Comparison of ENCODE assay signal across 16 cellular contexts in genomic region chr19:5870986-5871394, GRCh38. TPM values are rescaled to one million over a fixed set of nuclear protein-coding genes. Genes with fewer than 3 reads are reported as not detected.
DNase-seq lines count a peak whose midpoint lies in the region; ATAC-seq and TF ChIP-seq lines count a peak whose summit lies in the region.
"Had no signal": no experiment of that assay in that cellular context is flagged by ENCODE, and none has a peak within 500 bp of the region (broad histone marks: within the 10 kb centered on the region; RNA-seq: fewer than 3 reads in every experiment).

No MANE protein-coding gene starts in this region.

- TF ChIP-seq POLR2A in heart left ventricle (IDR thresholded peaks at IDR 0.05) = no peak

- WGBS in heart left ventricle, 4 donors = 61 to 65% (median 63%) methylated on average over 12 of the region's 12 CpGs
- 69% methylated on average over 12 of the region's 12 CpGs for WGBS in hepatocyte (ENCODE audit: low lambda C conversion rate, missing lambda C conversion rate)
- no CpG with 5 or more reads among the region's 12 CpGs for WGBS in trophoblast cell (ENCODE audit: extremely low coverage, insufficient coverage, insufficient read length)

- H3K18ac ChIP-seq in trophoblast cell (ENCODE audit: low read length) = no peak overlapping the region

- no peaks in the 10 kb centered on the region for H3K9me2 ChIP-seq in hepatocyte (replicated peaks; ENCODE audit: insufficient read depth)

- H3K4me3 ChIP-seq in heart left ventricle = no peak overlapping the region
- H3K4me3 ChIP-seq in hepatocyte = no peak overlapping the region
- H3K4me3 ChIP-seq in trophoblast cell (ENCODE audit: low read depth, low read length) = no peak overlapping the region

- DNase-seq in heart left ventricle (peak in 1 of 5 donors; percentile 68), left cardiac atrium (no peak), hepatocyte (ENCODE audit: low spot score) (no peak), NCI-H1417 (lab: John Stamatoyannopoulos, UW) (no peak), trophoblast cell (no peak)
- no peak for DNase-seq in activated naive CD4-positive, alpha-beta T cell treated with anti-CD3 and anti-CD28 coated beads, Interleukin-2, amount 50 U/mL, for 72 hours (ENCODE audit: low spot score in 2 of 2)
- DNase-seq: Caco-2, HFFc6, Karpas-422, MM.1S, NCI-H1105, NCI-H187, NCI-H446 had no signal

- H3K4ac ChIP-seq in trophoblast cell (ENCODE audit: low read depth, low read length) = no peak overlapping the region

- no peak overlapping the region for H3K14ac ChIP-seq in trophoblast cell (ENCODE audit: low read length)

- H3K9ac ChIP-seq in trophoblast cell (ENCODE audit: low read length) = no peak overlapping the region

- peak overlapping the region in 1 of 2 donors; percentile 79 for H3K27ac Mint-ChIP-seq in activated naive CD4-positive, alpha-beta T cell treated with anti-CD3 and anti-CD28 coated beads, Interleukin-2, amount 50 U/mL, for 72 hours
- H3K27ac Mint-ChIP-seq: CD14-positive monocyte, HFFc6 had no signal

- H4K91ac ChIP-seq in trophoblast cell (ENCODE audit: low read depth, low read length) = no peak overlapping the region

- H2AFZ ChIP-seq in hepatocyte (no peak overlapping the region), trophoblast cell (ENCODE audit: insufficient read depth, low read length, poor library complexity) (no peak overlapping the region)

- H3K27ac ChIP-seq in heart left ventricle (peak overlapping the region in 2 of 12 donors; percentile 20 to 43), hepatocyte (peak overlapping the region; percentile 20), trophoblast cell (ENCODE audit: low read depth, low read length) (no peak overlapping the region)

- intact Hi-C loops in heart left ventricle (cut with DNase I) = loop anchor here in 1 of 10 donors (5.0 kb wide), 1 partner anchor 34 kb away; the partner anchor contains the start of gene FUT6
- intact Hi-C loops in left cardiac atrium (cut with DNase I) = no loop called here

- no peak overlapping the region for H4K8ac ChIP-seq in trophoblast cell (ENCODE audit: low read depth, low read length)

- no peaks in the 10 kb centered on the region for H4K20me1 ChIP-seq in hepatocyte (ENCODE audit: insufficient read depth, poor library complexity, severe bottlenecking)

- no peak overlapping the region for H3K23ac ChIP-seq in trophoblast cell (ENCODE audit: low read length)

- H3K79me2 ChIP-seq in hepatocyte (no peaks in the 10 kb centered on the region), trophoblast cell (ENCODE audit: control insufficient read depth, insufficient read depth, low read length, poor library complexity) (no peaks in the 10 kb centered on the region)

- no peaks in the 10 kb centered on the region for H3K36me3 Mint-ChIP-seq in activated naive CD4-positive, alpha-beta T cell treated with anti-CD3 and anti-CD28 coated beads, Interleukin-2, amount 50 U/mL, for 72 hours
- H3K36me3 Mint-ChIP-seq: CD14-positive monocyte had no signal

- H2BK5ac ChIP-seq in trophoblast cell (ENCODE audit: low read depth, low read length, poor library complexity) = no peak overlapping the region

- no peak overlapping the region for H2BK12ac ChIP-seq in trophoblast cell (ENCODE audit: low read length)

- H3K4me1 ChIP-seq in heart left ventricle (no peaks in the 10 kb centered on the region), hepatocyte (ENCODE audit: insufficient read depth) (no peaks in the 10 kb centered on the region), trophoblast cell (ENCODE audit: control insufficient read depth in 1 of 2, insufficient read depth in 2 of 2, low read length in 2 of 2) (peaks cover 3 to 5% of the 10 kb centered on the region in 2 experiments)

- H3K36me3 ChIP-seq in heart left ventricle = no peaks in the 10 kb centered on the region
- H3K36me3 ChIP-seq in hepatocyte (replicated peaks; ENCODE audit: insufficient read depth, low read depth) = no peaks in the 10 kb centered on the region
- no peaks in the 10 kb centered on the region for H3K36me3 ChIP-seq in trophoblast cell (ENCODE audit: control insufficient read depth in 1 of 2, insufficient read depth in 2 of 2, low read length in 2 of 2)

- H3K9me3 ChIP-seq in heart left ventricle (no peaks in the 10 kb centered on the region), hepatocyte (ENCODE audit: low read depth) (no peaks in the 10 kb centered on the region), trophoblast cell (ENCODE audit: insufficient read depth, low read depth, low read length) (no peaks in the 10 kb centered on the region)
- H3K9me3 ChIP-seq: Caco-2 had no signal

- no peaks in the 10 kb centered on the region for H3K9me3 Mint-ChIP-seq in activated naive CD4-positive, alpha-beta T cell treated with anti-CD3 and anti-CD28 coated beads, Interleukin-2, amount 50 U/mL, for 72 hours
- H3K9me3 Mint-ChIP-seq: HFFc6 had no signal

- H4K12ac ChIP-seq in trophoblast cell (ENCODE audit: low read depth, low read length) = no peak overlapping the region

- H3K4me2 ChIP-seq in hepatocyte (no peak overlapping the region), trophoblast cell (ENCODE audit: low read length) (no peak overlapping the region)

- H2BK120ac ChIP-seq in trophoblast cell (ENCODE audit: insufficient read depth, low read length, poor library complexity) = no peak overlapping the region

- ATAC-seq in heart left ventricle (peak in 3 of 4 donors; percentile 60 to 84 (median 62)), left cardiac atrium (no peak)
- no peak for ATAC-seq in activated naive CD4-positive, alpha-beta T cell treated with anti-CD3 and anti-CD28 coated beads, Interleukin-2, amount 50 U/mL, for 72 hours

- TF ChIP-seq CTCF in heart left ventricle (IDR thresholded peaks at IDR 0.05) = no peak
- TF ChIP-seq CTCF in hepatocyte (IDR thresholded peaks at IDR 0.05; ENCODE audit: poor library complexity) = no peak

- H3K79me1 ChIP-seq in trophoblast cell (ENCODE audit: low read length) = no peaks in the 10 kb centered on the region

- no peak overlapping the region for H2AK5ac ChIP-seq in trophoblast cell (ENCODE audit: low read length)

- H3K27me3 ChIP-seq in heart left ventricle (no peaks in the 10 kb centered on the region), hepatocyte (no peaks in the 10 kb centered on the region), trophoblast cell (ENCODE audit: insufficient read depth, low read length) (no peaks in the 10 kb centered on the region)

RNA-seq across cellular contexts. Expression of gene FUT5, which starts 0.7 kb away (rescaled TPM):
- total RNA-seq in heart left ventricle (not detected), left cardiac atrium (not detected), hepatocyte (not detected in 2 replicates)
- polyA plus RNA-seq in heart left ventricle (not detected), hepatocyte (not detected in 2 replicates)
- total RNA-seq in activated naive CD4-positive, alpha-beta T cell treated with anti-CD3 and anti-CD28 coated beads, Interleukin-2, amount 50 U/mL, for 72 hours = under 1 TPM; 0.23 to 0.36 TPM
- 0.04 TPM in 2 replicates for polyA plus RNA-seq in trophoblast cell (2013)
- total RNA-seq: Caco-2, H4, HFFc6, PC-3 had no signal
- polyA plus RNA-seq: CD14-positive monocyte had no signal

RNA-seq across cellular contexts. Expression of gene FUT3, which starts 19.7 kb away (rescaled TPM):
- total RNA-seq in heart left ventricle (not detected), left cardiac atrium (not detected), hepatocyte (0.08 TPM in 1 of 2 replicates, not detected in the other)
- polyA plus RNA-seq in heart left ventricle (under 1 TPM in 1 of 2 donors, not detected in 1; 0.07 TPM), hepatocyte (0.45 TPM in 1 of 2 replicates, not detected in the other)
- total RNA-seq in activated naive CD4-positive, alpha-beta T cell treated with anti-CD3 and anti-CD28 coated beads, Interleukin-2, amount 50 U/mL, for 72 hours = under 1 TPM in 1 of 2 donors, not detected in 1; 0.32 TPM
- 0.41 and 0.47 TPM in 2 replicates for polyA plus RNA-seq in trophoblast cell (2013)
- total RNA-seq: H4, HFFc6 had no signal
- polyA plus RNA-seq: CD14-positive monocyte had no signal

RNA-seq across cellular contexts. Expression of gene FUT6, which starts 31.5 kb away (rescaled TPM):
- total RNA-seq in heart left ventricle = not detected
- not detected for polyA plus RNA-seq in heart left ventricle
- not detected for total RNA-seq in left cardiac atrium
- total RNA-seq in hepatocyte = 0.07 and 0.36 TPM in 2 replicates
- polyA plus RNA-seq in hepatocyte = 0.90 TPM in 1 of 2 replicates, not detected in the other
- under 1 TPM in 1 of 2 donors, not detected in 1; 0.27 TPM for total RNA-seq in activated naive CD4-positive, alpha-beta T cell treated with anti-CD3 and anti-CD28 coated beads, Interleukin-2, amount 50 U/mL, for 72 hours
- polyA plus RNA-seq in trophoblast cell (2013) = 0.03 and 0.04 TPM in 2 replicates
- total RNA-seq: Caco-2, H4, HFFc6 had no signal
- polyA plus RNA-seq: CD14-positive monocyte had no signal

RNA-seq across cellular contexts. Expression of gene NDUFA11, which starts 32.6 kb away (rescaled TPM):
- total RNA-seq in heart left ventricle = 100 to 1,000 TPM; 388 to 533 (median 476) TPM
- polyA plus RNA-seq in heart left ventricle = 100 to 1,000 TPM; 791 to 945 TPM
- total RNA-seq in left cardiac atrium = 100 to 1,000 TPM; 503 to 537 TPM
- 158 and 171 TPM in 2 replicates for total RNA-seq in hepatocyte
- polyA plus RNA-seq in hepatocyte = 437 and 441 TPM in 2 replicates
- total RNA-seq in activated naive CD4-positive, alpha-beta T cell treated with anti-CD3 and anti-CD28 coated beads, Interleukin-2, amount 50 U/mL, for 72 hours = 100 to 1,000 TPM; 206 to 224 TPM
- polyA plus RNA-seq in trophoblast cell (2013) = 291 and 293 TPM in 2 replicates

RNA-seq across cellular contexts. Expression of gene VMAC, which starts 33.7 kb away (rescaled TPM):
- total RNA-seq in heart left ventricle = 1 to 10 TPM; 1.7 to 3.9 (median 2.3) TPM
- polyA plus RNA-seq in heart left ventricle = 1 to 10 TPM; 1.3 to 3.8 TPM
- 1 to 10 TPM; 1.9 to 3.3 TPM for total RNA-seq in left cardiac atrium
- 4.3 and 5.9 TPM in 2 replicates for total RNA-seq in hepatocyte
- 3.1 and 4.5 TPM in 2 replicates for polyA plus RNA-seq in hepatocyte
- total RNA-seq in activated naive CD4-positive, alpha-beta T cell treated with anti-CD3 and anti-CD28 coated beads, Interleukin-2, amount 50 U/mL, for 72 hours = 1 to 10 TPM; 3.8 to 3.9 TPM
- polyA plus RNA-seq in trophoblast cell (2013) = 3.1 and 3.2 TPM in 2 replicates

Comparison
In these comparisons a context has a peak if more than half of its experiments do, and no peak if none do; other contexts are left out.
1. ATAC-seq: peak in heart left ventricle (3 of 4); none in left cardiac atrium (0 of 2) and activated naive CD4-positive, alpha-beta T cell treated with anti-CD3 and anti-CD28 coated beads, Interleukin-2, amount 50 U/mL, for 72 hours (0 of 2).